Comparison of ENCODE assay signal across 11 cellular contexts in genomic region chr10:30742471-30742870, GRCh38.
A peak's percentile ranks its signal among the peaks of the same experiment; 100 is the strongest.
DNase-seq lines count a peak whose midpoint lies in the region; ATAC-seq and TF ChIP-seq lines count a peak whose summit lies in the region.
"Had no signal": no experiment of that assay in that cellular context is flagged by ENCODE, and none has a peak within 500 bp of the region (broad histone marks: within the 10 kb centered on the region; RNA-seq: fewer than 3 reads in every experiment).

No MANE protein-coding gene starts in this region.

- peaks cover 2% of the 10 kb centered on the region for H3K27me3 Mint-ChIP-seq in nephron progenitor cell (ENCODE audit: low read depth, poor library complexity)

- no peaks in the 10 kb centered on the region for H3K36me3 ChIP-seq in BE2C

- no peak overlapping the region for H3K4me3 ChIP-seq in BE2C (ENCODE audit: low read depth, low read length)

- no peaks in the 10 kb centered on the region for H3K36me3 Mint-ChIP-seq in nephron progenitor cell (ENCODE audit: low read depth)

- peak; percentile 77 for ATAC-seq in GM19025 (IDR thresholded peaks at IDR 0.05; ENCODE audit: low read depth, unreplicated experiment)
- peak; percentile 80 for ATAC-seq in GM21529 (IDR thresholded peaks at IDR 0.05; ENCODE audit: unreplicated experiment)
- ATAC-seq in HG03280 (IDR thresholded peaks at IDR 0.05; ENCODE audit: unreplicated experiment): peak; percentile 87
- ATAC-seq: left colon had no signal

- H3K4me3 Mint-ChIP-seq in nephron progenitor cell: no peak overlapping the region

- H3K4me1 Mint-ChIP-seq in nephron progenitor cell: no peaks in the 10 kb centered on the region

- TF ChIP-seq CTCF in nephron progenitor cell (IDR thresholded peaks at IDR 0.05) (no peak), BE2C (IDR thresholded peaks at IDR 0.05; ENCODE audit: low read depth, low read length) (no peak)

- peaks cover 4% of the 10 kb centered on the region; the same call in 1 of the 2 replicates for H3K4me1 ChIP-seq in BE2C

- DNase-seq in nephron progenitor cell (no peak), superior temporal gyrus (ENCODE audit: extremely low spot score) (no peak), BE2C (no peak)
- no peak for DNase-seq in activated naive CD4-positive, alpha-beta T cell treated with anti-CD3 and anti-CD28 coated beads, Interleukin-2, amount 50 U/mL, for 16 hours
- DNase-seq: activated CD4-positive, alpha-beta T cell treated with anti-CD3 and anti-CD28 coated beads for 48 hours; left colon; NCI-H1436 treated with DMSO at 0.1 percent for 48 hours; RPMI8226 had no signal

- H3K9me3 ChIP-seq in BE2C: no peaks in the 10 kb centered on the region

- H3K27ac Mint-ChIP-seq in nephron progenitor cell: peak overlapping the region; percentile 1

- no peaks in the 10 kb centered on the region for H3K9me3 Mint-ChIP-seq in nephron progenitor cell

- no peaks in the 10 kb centered on the region for H3K27me3 ChIP-seq in BE2C
